17 cellular contexts compared by ENCODE assay signal in genomic region chr22:36982136-36982535, GRCh38. TPM values are rescaled to one million over a fixed set of nuclear protein-coding genes. Genes with fewer than 3 reads are reported as not detected.
DNase-seq lines count a peak whose midpoint lies in the region; ATAC-seq and TF ChIP-seq lines count a peak whose summit lies in the region.
"Had no signal": no experiment of that assay in that cellular context is flagged by ENCODE, and none has a peak within 500 bp of the region (broad histone marks: within the 10 kb centered on the region; RNA-seq: fewer than 3 reads in every experiment).

No MANE protein-coding gene starts in this region.

- peaks cover 9% of the 10 kb centered on the region for H3K9me3 ChIP-seq in CD8-positive, alpha-beta memory T cell (ENCODE audit: low read length)
- peaks cover 14% of the 10 kb centered on the region for H3K9me3 ChIP-seq in T-helper 17 cell (ENCODE audit: control insufficient read depth, low read length, poor library complexity, severe bottlenecking)

- ATAC-seq in T-helper 17 cell (no peak), GM18858 (IDR thresholded peaks at IDR 0.05; ENCODE audit: unreplicated experiment) (no peak)
- ATAC-seq: stimulated activated effector memory CD8-positive, alpha-beta T cell treated with anti-CD3 and anti-CD28 coated beads, Interleukin-12 subunit alpha, Interleukin-12 subunit beta, amount 100 ng/mL, for 72 hours; upper lobe of right lung had no signal

- TF ChIP-seq CTCF in HFFc6 (IDR thresholded peaks at IDR 0.05) (peak; percentile 40; the same call in 1 of the 2 replicates), glutamatergic neuron (IDR thresholded peaks at IDR 0.05; ENCODE audit: partially characterized antibody, unreplicated experiment) (peak; percentile 18)

- H3K4me1 ChIP-seq in CD8-positive, alpha-beta memory T cell (ENCODE audit: insufficient read depth, low read length), result peaks cover 10% of the 10 kb centered on the region
- H3K4me1 ChIP-seq: upper lobe of right lung had no signal

- H3K36me3 Mint-ChIP-seq in CD8-positive, alpha-beta memory T cell, result peaks cover 0 to 10% (median 3%) of the 10 kb centered on the region in 3 donors
- H3K36me3 Mint-ChIP-seq in HFFc6 (ENCODE audit: low read depth) (peaks cover 9% of the 10 kb centered on the region; the same call in 1 of the 2 replicates), T-helper 17 cell (ENCODE audit: low read depth) (no peaks in the 10 kb centered on the region), glutamatergic neuron (ENCODE audit: unreplicated experiment) (peaks cover 13% of the 10 kb centered on the region)
- H3K36me3 Mint-ChIP-seq: memory B cell had no signal

- DNase-seq in CD8-positive, alpha-beta memory T cell, result no peak
- DNase-seq in HFFc6 (no peak), T-helper 17 cell (no peak), glutamatergic neuron (no peak), NCI-H1694 (lab: John Stamatoyannopoulos, UW) (no peak), DMS53 (lab: John Stamatoyannopoulos, UW) (no peak)
- DNase-seq in stimulated activated CD8-positive, alpha-beta memory T cell treated with anti-CD3 and anti-CD28 coated beads, Interleukin-4, amount 100 ng/mL, for 48 hours, result no peak
- DNase-seq: activated CD4-positive, alpha-beta T cell treated with anti-CD3 and anti-CD28 coated beads, Interleukin-2, amount 10 ng/mL, durations not matched to agents 24 days and 14 days; activated T-cell treated with anti-CD3 and anti-CD28 coated beads, Interleukin-2, amount 50 U/mL, for 24 hours; cerebellar nuclear complex; EL; NCI-H1930; upper lobe of right lung had no signal

- H3K27ac ChIP-seq in CD8-positive, alpha-beta memory T cell (ENCODE audit: low read depth, low read length), result peak overlapping the region; percentile 16
- H3K27ac ChIP-seq: upper lobe of right lung had no signal

- no peaks in the 10 kb centered on the region for H3K36me3 ChIP-seq in CD8-positive, alpha-beta memory T cell (ENCODE audit: insufficient read depth, low read length)
- H3K36me3 ChIP-seq: upper lobe of right lung had no signal

- H3K4me3 Mint-ChIP-seq in CD8-positive, alpha-beta memory T cell, result no peak overlapping the region
- H3K4me3 Mint-ChIP-seq in HFFc6, result no peak overlapping the region
- H3K4me3 Mint-ChIP-seq in T-helper 17 cell, result peak overlapping the region; percentile 33
- H3K4me3 Mint-ChIP-seq in glutamatergic neuron (ENCODE audit: unreplicated experiment), result no peak overlapping the region
- H3K4me3 Mint-ChIP-seq: activated CD4-positive, alpha-beta T cell treated with anti-CD3 and anti-CD28 coated beads, Interleukin-2, amount 10 ng/mL, durations not matched to agents 24 days and 14 days; activated T-cell treated with anti-CD3 and anti-CD28 coated beads, Interleukin-2, amount 50 U/mL, for 24 hours; memory B cell; stimulated activated effector memory CD8-positive, alpha-beta T cell treated with anti-CD3 and anti-CD28 coated beads, Interleukin-12 subunit alpha, Interleukin-12 subunit beta, amount 100 ng/mL, for 72 hours; T-helper 1 cell treated with Interleukin-12 subunit alpha and Interleukin-12 subunit beta and Interleukin-4 antibody, amounts not matched to agents 30 μg/mL and 1 μg/mL, for 36 hours had no signal

- peaks cover 11 to 42% of the 10 kb centered on the region in 2 donors for H3K27me3 Mint-ChIP-seq in CD8-positive, alpha-beta memory T cell
- H3K27me3 Mint-ChIP-seq in HFFc6 (ENCODE audit: insufficient read depth), result peaks cover 32% of the 10 kb centered on the region
- peaks cover 22% of the 10 kb centered on the region for H3K27me3 Mint-ChIP-seq in T-helper 17 cell
- H3K27me3 Mint-ChIP-seq in glutamatergic neuron (ENCODE audit: unreplicated experiment), result no peaks in the 10 kb centered on the region

- no peak overlapping the region for H3K4me3 ChIP-seq in CD8-positive, alpha-beta memory T cell (ENCODE audit: low read length)
- H3K4me3 ChIP-seq: upper lobe of right lung had no signal

- H3K4me1 Mint-ChIP-seq in CD8-positive, alpha-beta memory T cell, result peaks cover 8 to 12% (median 11%) of the 10 kb centered on the region in 3 donors
- H3K4me1 Mint-ChIP-seq in HFFc6 (ENCODE audit: low read depth) (peaks cover 13% of the 10 kb centered on the region), T-helper 17 cell (peaks cover 8% of the 10 kb centered on the region), glutamatergic neuron (ENCODE audit: low read depth, unreplicated experiment) (peaks cover 7% of the 10 kb centered on the region)

- POLR2A ChIA-PET in CD8-positive, alpha-beta memory T cell (lab: Charles Lee), result no interaction called here

- CTCF ChIA-PET in CD8-positive, alpha-beta memory T cell (lab: Charles Lee), result no interaction called here

- peaks cover 12 to 21% (median 18%) of the 10 kb centered on the region in 5 donors for H3K9me3 Mint-ChIP-seq in CD8-positive, alpha-beta memory T cell
- peaks cover 18% of the 10 kb centered on the region for H3K9me3 Mint-ChIP-seq in HFFc6
- peaks cover 10% of the 10 kb centered on the region for H3K9me3 Mint-ChIP-seq in glutamatergic neuron (ENCODE audit: unreplicated experiment)
- H3K9me3 Mint-ChIP-seq: memory B cell had no signal

- H3K27ac Mint-ChIP-seq in CD8-positive, alpha-beta memory T cell, result peak overlapping the region in 1 of 8 donors; percentile 51
- H3K27ac Mint-ChIP-seq in HFFc6 (no peak overlapping the region), T-helper 17 cell (no peak overlapping the region), glutamatergic neuron (ENCODE audit: unreplicated experiment) (no peak overlapping the region)
- H3K27ac Mint-ChIP-seq: activated CD4-positive, alpha-beta T cell treated with anti-CD3 and anti-CD28 coated beads, Interleukin-2, amount 10 ng/mL, durations not matched to agents 24 days and 14 days; activated T-cell treated with anti-CD3 and anti-CD28 coated beads, Interleukin-2, amount 50 U/mL, for 24 hours; memory B cell; stimulated activated effector memory CD8-positive, alpha-beta T cell treated with anti-CD3 and anti-CD28 coated beads, Interleukin-12 subunit alpha, Interleukin-12 subunit beta, amount 100 ng/mL, for 72 hours; T-helper 1 cell treated with Interleukin-12 subunit alpha and Interleukin-12 subunit beta and Interleukin-4 antibody, amounts not matched to agents 30 μg/mL and 1 μg/mL, for 36 hours had no signal

- H3K27me3 ChIP-seq in CD8-positive, alpha-beta memory T cell (ENCODE audit: insufficient read depth, low read length, poor library complexity, severe bottlenecking), result no peaks in the 10 kb centered on the region
- H3K27me3 ChIP-seq: upper lobe of right lung had no signal

RNA-seq across cellular contexts. Expression of gene TST, which starts 37.1 kb away (rescaled TPM):
- 1 to 10 TPM; 3.7 to 5.1 TPM for total RNA-seq in CD8-positive, alpha-beta memory T cell
- polyA plus RNA-seq in CD8-positive, alpha-beta memory T cell, result 0.75 TPM
- 10 to 100 TPM; 18.6 to 32.8 (median 21.7) TPM for total RNA-seq in HFFc6 (2021; fragmentation: NEBNext Ultra II Directional; extraction: Animal tissue kit (Norgen Biotek cat#: 25700))
- total RNA-seq in T-helper 17 cell (10 to 100 TPM in 1 of 2 donors, under 1 TPM in 1; 0.60 to 10.7 TPM), glutamatergic neuron (ENCODE audit: unreplicated experiment) (10.4 TPM)

RNA-seq across cellular contexts. Expression of gene MPST, which starts 37.4 kb away (rescaled TPM):
- 10 to 100 TPM; 16.6 to 17.8 TPM for total RNA-seq in CD8-positive, alpha-beta memory T cell
- polyA plus RNA-seq in CD8-positive, alpha-beta memory T cell, result 20.0 TPM
- total RNA-seq in HFFc6 (2021; fragmentation: NEBNext Ultra II Directional; extraction: Animal tissue kit (Norgen Biotek cat#: 25700)), result 10 to 100 TPM; 24.9 to 35.5 (median 27.5) TPM
- total RNA-seq in T-helper 17 cell, result 10 to 100 TPM in 1 of 2 donors, 1 to 10 TPM in 1; 6.4 to 12.3 TPM
- total RNA-seq in glutamatergic neuron (ENCODE audit: unreplicated experiment), result 58.8 TPM
